ENCODE assay signal across 21 cellular contexts in genomic region chr12:60180298-60180697, GRCh38.
"Had no signal": no experiment of that assay in that cellular context is flagged by ENCODE, and none has a peak within 500 bp of the region (broad histone marks: within the 10 kb centered on the region; RNA-seq: fewer than 3 reads in every experiment).

No MANE protein-coding gene starts in this region.

- H3K27ac ChIP-seq: KMS-11, RWPE1 had no signal

- ATAC-seq: HepG2 had no signal

- DNase-seq: IMR-90, Kasumi-1, MV-4-11, NCI-H1048, NCI-H1105, NCI-H1417 treated with DMSO at 0.1 percent for 48 hours, NCI-H146, NCI-H1694 treated with DMSO at 0.1 percent for 48 hours, NCI-H1930, NCI-H2081, NCI-H2107, NCI-H226, NCI-H446, NCI-H510A, NCI-H524 treated with DMSO at 0.1 percent for 48 hours, NCI-H69, NCI-H774, SHP77 had no signal
